In the genomic region with DNA sequence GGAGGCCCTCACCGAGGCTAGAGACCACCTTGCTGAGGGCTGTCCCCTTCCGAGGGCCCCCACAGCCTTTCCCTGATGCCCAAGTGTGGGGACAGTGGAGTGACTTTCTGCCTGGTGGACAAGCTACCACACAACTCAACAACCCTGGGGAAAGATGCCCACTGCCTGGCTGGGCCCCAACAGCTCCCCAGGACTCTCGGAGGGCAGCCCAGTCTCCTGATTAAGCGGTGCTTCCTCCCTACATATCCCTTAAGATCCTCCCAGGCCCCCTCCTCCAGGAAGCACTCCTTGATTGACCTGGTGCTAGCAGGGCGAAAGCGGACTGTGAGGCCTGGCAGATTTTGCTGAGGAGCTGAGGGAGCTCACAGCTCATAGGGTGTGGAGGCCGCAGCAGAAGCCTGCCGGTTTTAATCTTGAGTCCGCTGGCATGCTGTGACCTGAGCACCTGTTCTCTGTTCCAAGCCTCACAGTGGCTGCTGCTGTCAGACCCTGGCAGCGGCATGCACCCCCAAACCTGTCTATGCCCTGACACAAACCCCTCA, we compare ENCODE assay signal across 3 cellular contexts.
TF ChIP-seq lines count a peak whose summit lies in the region.

No MANE protein-coding gene starts in this region.

TF ChIP-seq in SK-N-SH, 30 proteins besides CTCF, POLR2A, EP300 and RAD21 (continued from another document):
- no peak for TF ChIP-seq IRF3 (IDR thresholded peaks at IDR 0.05; ENCODE audit: low read depth, low read length)
- TF ChIP-seq RFX5 (IDR thresholded peaks at IDR 0.05; ENCODE audit: low read length), result no peak
- no peak for TF ChIP-seq FOXJ3 (CRISPR knock-in tag; IDR thresholded peaks at IDR 0.05)
- TF ChIP-seq NFIC (IDR thresholded peaks at IDR 0.05; ENCODE audit: borderline replicate concordance), result no peak
- no peak for TF ChIP-seq JUND (IDR thresholded peaks at IDR 0.05)
- TF ChIP-seq TEAD4 (IDR thresholded peaks at IDR 0.05; ENCODE audit: borderline replicate concordance, insufficient read depth), result no peak

TF ChIP-seq in SK-N-SH treated with all-trans-retinoic acid at 6 μM for 48 hours, 23 proteins besides CTCF, POLR2A, EP300 and RAD21:
- TF ChIP-seq, protein P1, sequence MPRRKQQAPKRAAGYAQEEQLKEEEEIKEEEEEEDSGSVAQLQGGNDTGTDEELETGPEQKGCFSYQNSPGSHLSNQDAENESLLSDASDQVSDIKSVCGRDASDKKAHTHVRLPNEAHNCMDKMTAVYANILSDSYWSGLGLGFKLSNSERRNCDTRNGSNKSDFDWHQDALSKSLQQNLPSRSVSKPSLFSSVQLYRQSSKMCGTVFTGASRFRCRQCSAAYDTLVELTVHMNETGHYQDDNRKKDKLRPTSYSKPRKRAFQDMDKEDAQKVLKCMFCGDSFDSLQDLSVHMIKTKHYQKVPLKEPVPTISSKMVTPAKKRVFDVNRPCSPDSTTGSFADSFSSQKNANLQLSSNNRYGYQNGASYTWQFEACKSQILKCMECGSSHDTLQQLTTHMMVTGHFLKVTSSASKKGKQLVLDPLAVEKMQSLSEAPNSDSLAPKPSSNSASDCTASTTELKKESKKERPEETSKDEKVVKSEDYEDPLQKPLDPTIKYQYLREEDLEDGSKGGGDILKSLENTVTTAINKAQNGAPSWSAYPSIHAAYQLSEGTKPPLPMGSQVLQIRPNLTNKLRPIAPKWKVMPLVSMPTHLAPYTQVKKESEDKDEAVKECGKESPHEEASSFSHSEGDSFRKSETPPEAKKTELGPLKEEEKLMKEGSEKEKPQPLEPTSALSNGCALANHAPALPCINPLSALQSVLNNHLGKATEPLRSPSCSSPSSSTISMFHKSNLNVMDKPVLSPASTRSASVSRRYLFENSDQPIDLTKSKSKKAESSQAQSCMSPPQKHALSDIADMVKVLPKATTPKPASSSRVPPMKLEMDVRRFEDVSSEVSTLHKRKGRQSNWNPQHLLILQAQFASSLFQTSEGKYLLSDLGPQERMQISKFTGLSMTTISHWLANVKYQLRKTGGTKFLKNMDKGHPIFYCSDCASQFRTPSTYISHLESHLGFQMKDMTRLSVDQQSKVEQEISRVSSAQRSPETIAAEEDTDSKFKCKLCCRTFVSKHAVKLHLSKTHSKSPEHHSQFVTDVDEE (CRISPR knock-in tag; IDR thresholded peaks at IDR 0.05), result no peak
- TF ChIP-seq, protein P2, sequence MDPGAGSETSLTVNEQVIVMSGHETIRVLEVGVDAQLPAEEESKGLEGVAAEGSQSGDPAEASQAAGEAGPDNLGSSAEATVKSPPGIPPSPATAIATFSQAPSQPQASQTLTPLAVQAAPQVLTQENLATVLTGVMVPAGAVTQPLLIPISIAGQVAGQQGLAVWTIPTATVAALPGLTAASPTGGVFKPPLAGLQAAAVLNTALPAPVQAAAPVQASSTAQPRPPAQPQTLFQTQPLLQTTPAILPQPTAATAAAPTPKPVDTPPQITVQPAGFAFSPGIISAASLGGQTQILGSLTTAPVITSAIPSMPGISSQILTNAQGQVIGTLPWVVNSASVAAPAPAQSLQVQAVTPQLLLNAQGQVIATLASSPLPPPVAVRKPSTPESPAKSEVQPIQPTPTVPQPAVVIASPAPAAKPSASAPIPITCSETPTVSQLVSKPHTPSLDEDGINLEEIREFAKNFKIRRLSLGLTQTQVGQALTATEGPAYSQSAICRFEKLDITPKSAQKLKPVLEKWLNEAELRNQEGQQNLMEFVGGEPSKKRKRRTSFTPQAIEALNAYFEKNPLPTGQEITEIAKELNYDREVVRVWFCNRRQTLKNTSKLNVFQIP (CRISPR knock-in tag; IDR thresholded peaks at IDR 0.05; ENCODE audit: borderline replicate concordance, low read depth), result no peak
- no peak for TF ChIP-seq ARNTL (CRISPR knock-in tag; IDR thresholded peaks at IDR 0.05; ENCODE audit: borderline replicate concordance, low read depth)
- no peak for TF ChIP-seq TCF4 (CRISPR knock-in tag; IDR thresholded peaks at IDR 0.05; ENCODE audit: borderline replicate concordance)
- TF ChIP-seq OSR1 (CRISPR knock-in tag; IDR thresholded peaks at IDR 0.05), result no peak
- no peak for TF ChIP-seq ZNF565 (CRISPR knock-in tag; conservative IDR thresholded peaks at IDR 0.05; ENCODE audit: low read depth)
- TF ChIP-seq ISL1 (CRISPR knock-in tag; IDR thresholded peaks at IDR 0.05), result no peak
- TF ChIP-seq PPARA (CRISPR knock-in tag; IDR thresholded peaks at IDR 0.05; ENCODE audit: borderline replicate concordance), result no peak
- no peak for TF ChIP-seq SNAI2 (CRISPR knock-in tag; IDR thresholded peaks at IDR 0.05)
- TF ChIP-seq BACH2 (CRISPR knock-in tag; IDR thresholded peaks at IDR 0.05; ENCODE audit: borderline replicate concordance), result no peak
- TF ChIP-seq ZNF8 (CRISPR knock-in tag; IDR thresholded peaks at IDR 0.05), result no peak
- TF ChIP-seq, protein P3, sequence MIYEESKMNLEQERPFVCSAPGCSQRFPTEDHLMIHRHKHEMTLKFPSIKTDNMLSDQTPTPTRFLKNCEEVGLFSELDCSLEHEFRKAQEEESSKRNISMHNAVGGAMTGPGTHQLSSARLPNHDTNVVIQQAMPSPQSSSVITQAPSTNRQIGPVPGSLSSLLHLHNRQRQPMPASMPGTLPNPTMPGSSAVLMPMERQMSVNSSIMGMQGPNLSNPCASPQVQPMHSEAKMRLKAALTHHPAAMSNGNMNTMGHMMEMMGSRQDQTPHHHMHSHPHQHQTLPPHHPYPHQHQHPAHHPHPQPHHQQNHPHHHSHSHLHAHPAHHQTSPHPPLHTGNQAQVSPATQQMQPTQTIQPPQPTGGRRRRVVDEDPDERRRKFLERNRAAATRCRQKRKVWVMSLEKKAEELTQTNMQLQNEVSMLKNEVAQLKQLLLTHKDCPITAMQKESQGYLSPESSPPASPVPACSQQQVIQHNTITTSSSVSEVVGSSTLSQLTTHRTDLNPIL (CRISPR knock-in tag; IDR thresholded peaks at IDR 0.05; ENCODE audit: low read depth), result no peak
- TF ChIP-seq TOX (CRISPR knock-in tag; IDR thresholded peaks at IDR 0.05; ENCODE audit: borderline replicate concordance), result no peak
- no peak for TF ChIP-seq RARB (CRISPR knock-in tag; IDR thresholded peaks at IDR 0.05)
- no peak for TF ChIP-seq CSRNP3 (CRISPR knock-in tag; IDR thresholded peaks at IDR 0.05)
- TF ChIP-seq ZC3H10 (CRISPR knock-in tag; IDR thresholded peaks at IDR 0.05), result no peak
- TF ChIP-seq ZFP3 (CRISPR knock-in tag; IDR thresholded peaks at IDR 0.05), result no peak
- no peak for TF ChIP-seq ZFP30 (CRISPR knock-in tag; IDR thresholded peaks at IDR 0.05)
- TF ChIP-seq CSDC2 (CRISPR knock-in tag; IDR thresholded peaks at IDR 0.05), result no peak

TF ChIP-seq in HEK293, 187 proteins besides CTCF, POLR2A, EP300 and RAD21 (continued from another document):
- 0 out of 2 replicates have a peak, but pooled peaks have one; percentile 2 for TF ChIP-seq PRDM4 (tag by site-specific recombination; IDR thresholded peaks at IDR 0.05)
